8 cellular contexts compared by ENCODE assay signal in genomic region chr10:102413053-102413705, GRCh38. TPM values are rescaled to one million over a fixed set of nuclear protein-coding genes. Genes with fewer than 3 reads are reported as not detected.
DNase-seq lines count a peak whose midpoint lies in the region; ATAC-seq and TF ChIP-seq lines count a peak whose summit lies in the region.
"Had no signal": no experiment of that assay in that cellular context is flagged by ENCODE, and none has a peak within 500 bp of the region (broad histone marks: within the 10 kb centered on the region; RNA-seq: fewer than 3 reads in every experiment).

No MANE protein-coding gene starts in this region.

- H3K4me2 ChIP-seq in BLaER1 treated with 17β-estradiol and CSF1 and Interleukin-3, amounts not matched to agents 10 nM and 100 nM, result peak overlapping the region in 9 of 11 experiments; percentile 32 to 65 (median 48); a peak in 18 of 22 replicates

- CTCF ChIA-PET in Calu3 (lab: Charles Lee), result interaction anchor here (1.0 to 1.6 kb wide), 2 partner anchors 9 to 10 kb away, joined by 4 to 5 read pairs; no protein-coding TSS in a partner anchor

- H3K4me3 ChIP-seq in BLaER1 treated with 17β-estradiol and CSF1 and Interleukin-3, amounts not matched to agents 10 nM and 100 nM, result no peak overlapping the region

- DNase-seq in LHCN-M2 (ENCODE audit: low read depth) (peak; percentile 37), cortex of kidney (lab: John Stamatoyannopoulos, UW) (no peak), Calu3 (no peak)
- no peak for DNase-seq in activated naive CD8-positive, alpha-beta T cell treated with anti-CD3 and anti-CD28 coated beads, Interleukin-2, amount 10 ng/mL, durations not matched to agents 7 days and 5 days
- DNase-seq: KBM-7, natural killer cell had no signal

- H3K4me1 ChIP-seq in BLaER1 treated with 17β-estradiol and CSF1 and Interleukin-3, amounts not matched to agents 10 nM and 100 nM, result peaks cover 9 to 24% (median 13%) of the 10 kb centered on the region in 10 experiments

- no peaks in the 10 kb centered on the region for H3K36me3 ChIP-seq in BLaER1 treated with 17β-estradiol and CSF1 and Interleukin-3, amounts not matched to agents 10 nM and 100 nM

- H3K9ac ChIP-seq in BLaER1 treated with 17β-estradiol and CSF1 and Interleukin-3, amounts not matched to agents 10 nM and 100 nM, result peak overlapping the region in 2 of 11 experiments; percentile 9 to 23; a peak in 1 of 22 replicates

- H3K27me3 Mint-ChIP-seq in activated naive CD8-positive, alpha-beta T cell treated with anti-CD3 and anti-CD28 coated beads, Interleukin-2, amount 10 ng/mL, durations not matched to agents 7 days and 5 days, result peaks cover 47% of the 10 kb centered on the region
- H3K27me3 Mint-ChIP-seq in Calu3 (ENCODE audit: unreplicated experiment), result peaks cover 97% of the 10 kb centered on the region

- H3K4me1 Mint-ChIP-seq in activated naive CD8-positive, alpha-beta T cell treated with anti-CD3 and anti-CD28 coated beads, Interleukin-2, amount 10 ng/mL, durations not matched to agents 7 days and 5 days, result peaks cover 19% of the 10 kb centered on the region
- H3K4me1 Mint-ChIP-seq in Calu3 (ENCODE audit: low read depth, unreplicated experiment), result peaks cover 8% of the 10 kb centered on the region

- POLR2A ChIA-PET in activated naive CD8-positive, alpha-beta T cell treated with anti-CD3 and anti-CD28 coated beads, Interleukin-2, amount 10 ng/mL, durations not matched to agents 7 days and 5 days (lab: Charles Lee), result interaction anchor here (1.9 kb wide), 1 partner anchor 9 kb away, joined by 5 read pairs; no protein-coding TSS in a partner anchor

- no peak for TF ChIP-seq CTCF in Calu3 (IDR thresholded peaks at IDR 0.05; ENCODE audit: unreplicated experiment)

- H3K9me3 ChIP-seq in BLaER1 treated with 17β-estradiol and CSF1 and Interleukin-3, amounts not matched to agents 10 nM and 100 nM (replicated peaks in 1 of 11), result no peaks in the 10 kb centered on the region

- no peaks in the 10 kb centered on the region for H3K9me3 Mint-ChIP-seq in activated naive CD8-positive, alpha-beta T cell treated with anti-CD3 and anti-CD28 coated beads, Interleukin-2, amount 10 ng/mL, durations not matched to agents 7 days and 5 days
- no peaks in the 10 kb centered on the region for H3K9me3 Mint-ChIP-seq in Calu3 (ENCODE audit: low read depth, unreplicated experiment)
- H3K9me3 Mint-ChIP-seq: natural killer cell had no signal

- no peak overlapping the region for H3K4me3 Mint-ChIP-seq in activated naive CD8-positive, alpha-beta T cell treated with anti-CD3 and anti-CD28 coated beads, Interleukin-2, amount 10 ng/mL, durations not matched to agents 7 days and 5 days
- no peak overlapping the region for H3K4me3 Mint-ChIP-seq in Calu3 (ENCODE audit: low read depth, unreplicated experiment)

- intact Hi-C loops in Calu3 (cut with micrococcal nuclease; ENCODE audit: unreplicated experiment), result no loop called here

- H3K27ac ChIP-seq in BLaER1 treated with 17β-estradiol and CSF1 and Interleukin-3, amounts not matched to agents 10 nM and 100 nM, result no peak overlapping the region

- H4K20me1 ChIP-seq in BLaER1 treated with 17β-estradiol and CSF1 and Interleukin-3, amounts not matched to agents 10 nM and 100 nM, result peaks cover 0 to 68% (median 0%) of the 10 kb centered on the region in 11 experiments; a peak in 9 of 22 replicates

- H3K36me3 Mint-ChIP-seq in activated naive CD8-positive, alpha-beta T cell treated with anti-CD3 and anti-CD28 coated beads, Interleukin-2, amount 10 ng/mL, durations not matched to agents 7 days and 5 days, result no peaks in the 10 kb centered on the region
- peaks cover 5% of the 10 kb centered on the region for H3K36me3 Mint-ChIP-seq in Calu3 (ENCODE audit: insufficient read depth, unreplicated experiment)
- H3K36me3 Mint-ChIP-seq: natural killer cell had no signal

- no TSS peak for BruUV-seq in Calu3 (replicated peaks; lab: Mats Ljungman, UMichigan)

- peaks cover 60 to 100% (median 98%) of the 10 kb centered on the region in 11 experiments for H3K27me3 ChIP-seq in BLaER1 treated with 17β-estradiol and CSF1 and Interleukin-3, amounts not matched to agents 10 nM and 100 nM

- H3K27ac Mint-ChIP-seq in activated naive CD8-positive, alpha-beta T cell treated with anti-CD3 and anti-CD28 coated beads, Interleukin-2, amount 10 ng/mL, durations not matched to agents 7 days and 5 days, result no peak overlapping the region
- no peak overlapping the region for H3K27ac Mint-ChIP-seq in Calu3 (ENCODE audit: unreplicated experiment)
- H3K27ac Mint-ChIP-seq: natural killer cell had no signal

- ATAC-seq in activated naive CD8-positive, alpha-beta T cell treated with anti-CD3 and anti-CD28 coated beads, Interleukin-2, amount 10 ng/mL, durations not matched to agents 7 days and 5 days (ENCODE audit: low read depth), result peak; percentile 31
- no peak for ATAC-seq in GM21717 (IDR thresholded peaks at IDR 0.05; ENCODE audit: unreplicated experiment)

RNA-seq across cellular contexts. Expression of gene PSD, which starts 5.4 kb away (rescaled TPM):
- 0.46 TPM in 1 of 2 replicates, not detected in the other for total RNA-seq in LHCN-M2 (2014; rRNA removed)
- 1.6 TPM for polyA plus RNA-seq in LHCN-M2 (2012)
- 1 to 10 TPM; 3.6 to 4.3 TPM for total RNA-seq in activated naive CD8-positive, alpha-beta T cell treated with anti-CD3 and anti-CD28 coated beads, Interleukin-2, amount 10 ng/mL, durations not matched to agents 7 days and 5 days
- total RNA-seq in Calu3 (2022), result 0.34 and 0.35 TPM in 2 replicates

RNA-seq across cellular contexts. Expression of gene FBXL15, which starts 7.5 kb away (rescaled TPM):
- total RNA-seq in LHCN-M2 (2014; rRNA removed) (15.9 and 22.5 TPM in 2 replicates), Calu3 (2022) (5.5 and 6.4 TPM in 2 replicates)
- polyA plus RNA-seq in LHCN-M2 (2012), result 7.9 TPM
- 10 to 100 TPM; 11.7 to 16.3 TPM for total RNA-seq in activated naive CD8-positive, alpha-beta T cell treated with anti-CD3 and anti-CD28 coated beads, Interleukin-2, amount 10 ng/mL, durations not matched to agents 7 days and 5 days

RNA-seq across cellular contexts. Expression of gene NFKB2, which starts 17.7 kb away (rescaled TPM):
- total RNA-seq in LHCN-M2 (2014; rRNA removed) (15.8 and 16.6 TPM in 2 replicates), Calu3 (2022) (64.7 and 72.9 TPM in 2 replicates)
- polyA plus RNA-seq in LHCN-M2 (2012), result 15.5 TPM
- 100 to 1,000 TPM; 103 to 104 TPM for total RNA-seq in activated naive CD8-positive, alpha-beta T cell treated with anti-CD3 and anti-CD28 coated beads, Interleukin-2, amount 10 ng/mL, durations not matched to agents 7 days and 5 days

RNA-seq across cellular contexts. Expression of gene CUEDC2, which starts 19.2 kb away (rescaled TPM):
- total RNA-seq in LHCN-M2 (2014; rRNA removed), result 89.3 and 91.4 TPM in 2 replicates
- polyA plus RNA-seq in LHCN-M2 (2012), result 106 TPM
- total RNA-seq in activated naive CD8-positive, alpha-beta T cell treated with anti-CD3 and anti-CD28 coated beads, Interleukin-2, amount 10 ng/mL, durations not matched to agents 7 days and 5 days, result 10 to 100 TPM; 68.6 to 70.3 TPM
- total RNA-seq in Calu3 (2022), result 38.1 and 43.8 TPM in 2 replicates

RNA-seq across cellular contexts. Expression of gene C10orf95, which starts 38.2 kb away (rescaled TPM):
- total RNA-seq in LHCN-M2 (2014; rRNA removed) (0.06 TPM in 1 of 2 replicates, not detected in the other), Calu3 (2022) (0.57 and 0.59 TPM in 2 replicates)
- not detected for polyA plus RNA-seq in LHCN-M2 (2012)
- under 1 TPM; 0.28 to 0.54 TPM for total RNA-seq in activated naive CD8-positive, alpha-beta T cell treated with anti-CD3 and anti-CD28 coated beads, Interleukin-2, amount 10 ng/mL, durations not matched to agents 7 days and 5 days
